1 cellular context compared by ENCODE assay signal in the genomic region with DNA sequence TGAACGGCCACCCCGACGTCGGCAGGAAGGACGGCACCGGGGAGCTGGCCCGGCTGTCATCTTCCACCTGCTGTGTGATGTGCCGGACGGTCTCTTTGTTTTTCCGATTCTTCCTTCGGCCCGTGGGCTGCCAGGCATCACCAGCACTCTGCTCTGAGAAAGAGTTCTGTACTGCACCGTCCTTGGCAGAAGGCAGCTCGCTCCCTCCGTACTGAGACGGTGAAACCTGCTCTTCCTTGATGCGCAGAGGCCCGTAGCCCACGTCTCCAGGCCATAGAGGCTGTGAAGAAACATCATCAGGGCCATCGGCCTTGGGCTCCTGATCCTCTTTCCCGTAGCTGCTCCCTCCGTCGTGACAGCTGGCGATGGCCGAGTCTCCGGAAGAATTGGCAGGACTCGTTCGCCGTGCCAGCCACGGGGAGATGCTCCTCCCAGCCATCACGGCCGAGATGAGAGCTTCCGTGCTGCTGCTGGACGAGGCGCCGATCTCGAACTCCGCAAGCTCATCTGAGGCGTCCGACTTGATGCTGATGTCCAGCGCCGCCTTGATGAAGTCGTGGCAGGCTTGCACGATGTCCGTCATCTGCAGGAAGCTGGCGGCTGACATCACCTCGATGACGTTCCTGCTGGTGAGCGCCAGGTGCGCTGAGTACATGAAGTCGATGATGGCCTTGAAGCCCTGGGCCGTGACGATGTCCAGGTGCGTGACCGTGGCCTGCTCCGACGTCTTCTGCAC.
TF ChIP-seq lines count a peak whose summit lies in the region.

No MANE protein-coding gene starts in this region.

TF ChIP-seq in WTC11, 78 proteins besides CTCF, POLR2A, EP300 and RAD21 (continued from another document):
- TF ChIP-seq, protein P1, sequence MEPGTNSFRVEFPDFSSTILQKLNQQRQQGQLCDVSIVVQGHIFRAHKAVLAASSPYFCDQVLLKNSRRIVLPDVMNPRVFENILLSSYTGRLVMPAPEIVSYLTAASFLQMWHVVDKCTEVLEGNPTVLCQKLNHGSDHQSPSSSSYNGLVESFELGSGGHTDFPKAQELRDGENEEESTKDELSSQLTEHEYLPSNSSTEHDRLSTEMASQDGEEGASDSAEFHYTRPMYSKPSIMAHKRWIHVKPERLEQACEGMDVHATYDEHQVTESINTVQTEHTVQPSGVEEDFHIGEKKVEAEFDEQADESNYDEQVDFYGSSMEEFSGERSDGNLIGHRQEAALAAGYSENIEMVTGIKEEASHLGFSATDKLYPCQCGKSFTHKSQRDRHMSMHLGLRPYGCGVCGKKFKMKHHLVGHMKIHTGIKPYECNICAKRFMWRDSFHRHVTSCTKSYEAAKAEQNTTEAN (CRISPR knock-in tag; IDR thresholded peaks at IDR 0.05) = no peak
- TF ChIP-seq JUN (CRISPR knock-in tag; IDR thresholded peaks at IDR 0.05) (no peak), CREB1 (CRISPR knock-in tag; IDR thresholded peaks at IDR 0.05) (no peak), NR3C1 (CRISPR knock-in tag; conservative IDR thresholded peaks at IDR 0.05; ENCODE audit: low read depth) (no peak), PRRX2 (CRISPR knock-in tag; IDR thresholded peaks at IDR 0.05) (no peak), ELF4 (CRISPR knock-in tag; IDR thresholded peaks at IDR 0.05; ENCODE audit: low read depth) (no peak), NR1H2 (CRISPR knock-in tag; IDR thresholded peaks at IDR 0.05) (no peak)
- TF ChIP-seq, protein P2, sequence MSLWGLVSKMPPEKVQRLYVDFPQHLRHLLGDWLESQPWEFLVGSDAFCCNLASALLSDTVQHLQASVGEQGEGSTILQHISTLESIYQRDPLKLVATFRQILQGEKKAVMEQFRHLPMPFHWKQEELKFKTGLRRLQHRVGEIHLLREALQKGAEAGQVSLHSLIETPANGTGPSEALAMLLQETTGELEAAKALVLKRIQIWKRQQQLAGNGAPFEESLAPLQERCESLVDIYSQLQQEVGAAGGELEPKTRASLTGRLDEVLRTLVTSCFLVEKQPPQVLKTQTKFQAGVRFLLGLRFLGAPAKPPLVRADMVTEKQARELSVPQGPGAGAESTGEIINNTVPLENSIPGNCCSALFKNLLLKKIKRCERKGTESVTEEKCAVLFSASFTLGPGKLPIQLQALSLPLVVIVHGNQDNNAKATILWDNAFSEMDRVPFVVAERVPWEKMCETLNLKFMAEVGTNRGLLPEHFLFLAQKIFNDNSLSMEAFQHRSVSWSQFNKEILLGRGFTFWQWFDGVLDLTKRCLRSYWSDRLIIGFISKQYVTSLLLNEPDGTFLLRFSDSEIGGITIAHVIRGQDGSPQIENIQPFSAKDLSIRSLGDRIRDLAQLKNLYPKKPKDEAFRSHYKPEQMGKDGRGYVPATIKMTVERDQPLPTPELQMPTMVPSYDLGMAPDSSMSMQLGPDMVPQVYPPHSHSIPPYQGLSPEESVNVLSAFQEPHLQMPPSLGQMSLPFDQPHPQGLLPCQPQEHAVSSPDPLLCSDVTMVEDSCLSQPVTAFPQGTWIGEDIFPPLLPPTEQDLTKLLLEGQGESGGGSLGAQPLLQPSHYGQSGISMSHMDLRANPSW (CRISPR knock-in tag; conservative IDR thresholded peaks at IDR 0.05; ENCODE audit: low read depth) = no peak
- TF ChIP-seq, protein P3, sequence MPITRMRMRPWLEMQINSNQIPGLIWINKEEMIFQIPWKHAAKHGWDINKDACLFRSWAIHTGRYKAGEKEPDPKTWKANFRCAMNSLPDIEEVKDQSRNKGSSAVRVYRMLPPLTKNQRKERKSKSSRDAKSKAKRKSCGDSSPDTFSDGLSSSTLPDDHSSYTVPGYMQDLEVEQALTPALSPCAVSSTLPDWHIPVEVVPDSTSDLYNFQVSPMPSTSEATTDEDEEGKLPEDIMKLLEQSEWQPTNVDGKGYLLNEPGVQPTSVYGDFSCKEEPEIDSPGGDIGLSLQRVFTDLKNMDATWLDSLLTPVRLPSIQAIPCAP (CRISPR knock-in tag; IDR thresholded peaks at IDR 0.05) = no peak
